In genomic region chr9:5879419-5880181, GRCh38 we compare ENCODE assay signal across 8 cellular contexts. TPM values are rescaled to one million over a fixed set of nuclear protein-coding genes. Genes with fewer than 3 reads are reported as not detected.
DNase-seq lines count a peak whose midpoint lies in the region; ATAC-seq, FAIRE-seq and TF ChIP-seq lines count a peak whose summit lies in the region.
"Had no signal": no experiment of that assay in that cellular context is flagged by ENCODE, and none has a peak within 500 bp of the region (broad histone marks: within the 10 kb centered on the region; RNA-seq: fewer than 3 reads in every experiment).

No MANE protein-coding gene starts in this region.

- intact Hi-C loops in PC-9 (cut with micrococcal nuclease; ENCODE audit: unreplicated experiment) (loop anchor here (10.0 kb wide), 1 partner anchor 425 kb away; no protein-coding TSS in a partner anchor), endothelial cell of umbilical vein (cut with micrococcal nuclease) (no loop called here)

- POLR2A ChIA-PET in PC-9 (lab: Charles Lee; ENCODE audit: unreplicated experiment), result interaction anchor here (0.6 kb wide), 1 partner anchor 127 kb away, joined by 4 read pairs; no protein-coding TSS in a partner anchor
- POLR2A ChIA-PET in endothelial cell of umbilical vein (lab: Charles Lee), result interaction anchor here (0.7 kb wide), 1 partner anchor 122 kb away, joined by 6 read pairs; no protein-coding TSS in a partner anchor

- peaks cover 27% of the 10 kb centered on the region for H3K4me1 ChIP-seq in PC-9 (replicated peaks; ENCODE audit: insufficient read depth)
- H3K4me1 ChIP-seq in endothelial cell of umbilical vein (ENCODE audit: control insufficient read depth, extremely low read depth, insufficient read depth, low read length), result peaks cover 4% of the 10 kb centered on the region

- dilution Hi-C loops in endothelial cell of umbilical vein (cut with MboI; ENCODE audit: extremely low pct_ligation_motif_present, low sequenced_read_pairs), result no loop called here

- H2AFZ ChIP-seq in PC-9, result peak overlapping the region; percentile 58; the same call in 1 of the 2 replicates
- no peak overlapping the region for H2AFZ ChIP-seq in endothelial cell of umbilical vein (ENCODE audit: low read depth, low read length)

- H3K79me2 ChIP-seq in PC-9 (ENCODE audit: low read depth) (no peaks in the 10 kb centered on the region), endothelial cell of umbilical vein (ENCODE audit: control insufficient read depth, insufficient read depth, low read length) (no peaks in the 10 kb centered on the region)

- no peaks in the 10 kb centered on the region for H3K36me3 ChIP-seq in PC-9 (ENCODE audit: low read depth)
- H3K36me3 ChIP-seq in endothelial cell of umbilical vein (ENCODE audit: control insufficient read depth in 2 of 2, extremely low read depth in 1 of 2, insufficient read depth in 2 of 2, low read length in 2 of 2), result no peaks in the 10 kb centered on the region

- no peak overlapping the region; the same call in 1 of the 2 replicates for H3K4me3 ChIP-seq in PC-9
- H3K4me3 ChIP-seq in endothelial cell of umbilical vein (replicated peaks in 1 of 3; ENCODE audit: insufficient read depth in 1 of 3, low read depth in 1 of 3, low read length in 3 of 3), result no peak overlapping the region

- peak overlapping the region; percentile 65 for H3K4me2 ChIP-seq in PC-9
- H3K4me2 ChIP-seq in endothelial cell of umbilical vein (ENCODE audit: insufficient read depth, low read length), result no peak overlapping the region

- H3K9me1 ChIP-seq in endothelial cell of umbilical vein (replicated peaks; ENCODE audit: control insufficient read depth, extremely low read depth, insufficient read depth, low read length), result no peaks in the 10 kb centered on the region

- DNase-seq in H4 (ENCODE audit: low spot score), result peak; percentile 27
- peak; percentile 40 to 91 for DNase-seq in PC-9
- DNase-seq in endothelial cell of umbilical vein (ENCODE audit: low read depth, low spot score), result peak; percentile 37
- no peak for DNase-seq in omental fat pad (ENCODE audit: low spot score)
- no peak for DNase-seq in mesenteric fat pad (ENCODE audit: low spot score)
- no peak for DNase-seq in T-helper 9 cell
- DNase-seq: activated gamma-delta T cell treated with Interleukin-2 at 50 U/mL for 16 hours had no signal

- ATAC-seq in omental fat pad (ENCODE audit: low FRiP score) (peak; percentile 76), HG03521 (IDR thresholded peaks at IDR 0.05; ENCODE audit: unreplicated experiment) (no peak)

- CTCF ChIA-PET in PC-9 (lab: Charles Lee), result interaction anchor here (0.6 kb wide), 2 partner anchors 48 to 72 kb away, joined by 3 read pairs; no protein-coding TSS in a partner anchor
- CTCF ChIA-PET in endothelial cell of umbilical vein (lab: Charles Lee), result interaction anchor here (1.0 to 2.0 kb wide), 5 partner anchors 8 to 426 kb away, joined by 4 to 12 read pairs (median 8); partner anchors contain the start of gene ERMP1

- peaks cover 14% of the 10 kb centered on the region; the same call in 1 of the 2 replicates for H3F3A ChIP-seq in PC-9 (ENCODE audit: insufficient read depth, low read depth)

- H3K27ac ChIP-seq in PC-9, result peak overlapping the region; percentile 79
- H3K27ac ChIP-seq in endothelial cell of umbilical vein (ENCODE audit: insufficient read depth, low read depth, low read length), result no peak overlapping the region

- TF ChIP-seq CTCF in PC-9 (conservative IDR thresholded peaks at IDR 0.05) (no peak), endothelial cell of umbilical vein (IDR thresholded peaks at IDR 0.05; ENCODE audit: extremely low read depth in 1 of 2, insufficient read depth in 1 of 2, low read depth in 1 of 2, low read length in 2 of 2) (no peak), omental fat pad (IDR thresholded peaks at IDR 0.05) (no peak)

- no peak overlapping the region for H3K9ac ChIP-seq in endothelial cell of umbilical vein (replicated peaks; ENCODE audit: extremely low read depth, insufficient read depth, low read length)

- H3K9me3 ChIP-seq in PC-9 (ENCODE audit: insufficient read depth, low read depth), result no peaks in the 10 kb centered on the region
- H3K9me3 ChIP-seq in endothelial cell of umbilical vein (replicated peaks; ENCODE audit: control insufficient read depth, insufficient read depth, low read length), result no peaks in the 10 kb centered on the region

- H3K27me3 ChIP-seq in PC-9 (ENCODE audit: insufficient read depth, low read depth), result no peaks in the 10 kb centered on the region
- no peaks in the 10 kb centered on the region for H3K27me3 ChIP-seq in endothelial cell of umbilical vein (ENCODE audit: control insufficient read depth in 2 of 2, insufficient read depth in 2 of 2, low read length in 2 of 2)

- H4K20me1 ChIP-seq in PC-9 (ENCODE audit: insufficient read depth) (no peaks in the 10 kb centered on the region), endothelial cell of umbilical vein (replicated peaks; ENCODE audit: control insufficient read depth, extremely low read depth, insufficient read depth, low read length) (no peaks in the 10 kb centered on the region)

- no peak for TF ChIP-seq POLR2A in endothelial cell of umbilical vein (IDR thresholded peaks at IDR 0.05; ENCODE audit: low read depth, low read length)

- BruUV-seq in PC-9 (replicated peaks; lab: Mats Ljungman, UMichigan) (TSS peak; percentile 69), endothelial cell of umbilical vein (replicated peaks; lab: Mats Ljungman, UMichigan) (no TSS peak)

- FAIRE-seq in endothelial cell of umbilical vein (lab: Jason Lieb, UNC), result peak; percentile 79

- H3K9me2 ChIP-seq in PC-9 (ENCODE audit: insufficient read depth), result no peaks in the 10 kb centered on the region

TF ChIP-seq in endothelial cell of umbilical vein, 7 proteins besides CTCF, POLR2A, EP300 and RAD21:
- TF ChIP-seq GATA2 (IDR thresholded peaks at IDR 0.05; ENCODE audit: insufficient read depth, insufficient read length, low read depth, low read length) (peak; percentile 91), MAX (IDR thresholded peaks at IDR 0.05; ENCODE audit: insufficient read depth, insufficient read length) (no peak), FOS (IDR thresholded peaks at IDR 0.05; ENCODE audit: borderline replicate concordance, insufficient read depth, low read length) (peak; percentile 61), JUN (IDR thresholded peaks at IDR 0.05; ENCODE audit: borderline replicate concordance, insufficient read depth, insufficient read length, low read depth) (peak; percentile 49)

RNA-seq across cellular contexts. Expression of gene MLANA, which starts 11.1 kb away (rescaled TPM):
- not detected in 2 replicates for total RNA-seq in H4 (2014; rRNA removed; shearing (Covaris generic))
- total RNA-seq in PC-9 (2021) (not detected in 2 replicates), endothelial cell of umbilical vein (not detected in 2 replicates), omental fat pad (not detected), mesenteric fat pad (not detected)
- polyA plus RNA-seq in endothelial cell of umbilical vein, result not detected in 2 replicates
- not detected in 2 replicates for polyA plus RNA-seq in endothelial cell of umbilical vein (2011; cell fraction: cytosol; rRNA removed)
- not detected in 2 replicates for polyA plus RNA-seq in endothelial cell of umbilical vein (2011; cell fraction: nucleus; rRNA removed)
- polyA plus RNA-seq in endothelial cell of umbilical vein (2012), result 0.34 and 0.50 TPM in 2 replicates
- polyA minus RNA-seq in endothelial cell of umbilical vein, result not detected in 2 replicates
- not detected for polyA minus RNA-seq in endothelial cell of umbilical vein (2011; cell fraction: cytosol; rRNA and poly(A)+ RNA removed)
- polyA minus RNA-seq in endothelial cell of umbilical vein (2011; cell fraction: nucleus; rRNA and poly(A)+ RNA removed), result not detected in 2 replicates

RNA-seq across cellular contexts. Expression of gene ERMP1, which starts 46.7 kb away (rescaled TPM):
- 5.9 and 6.2 TPM in 2 replicates for total RNA-seq in H4 (2014; rRNA removed; shearing (Covaris generic))
- total RNA-seq in PC-9 (2021) (51.0 and 64.6 TPM in 2 replicates), endothelial cell of umbilical vein (16.6 and 20.1 TPM in 2 replicates), omental fat pad (10 to 100 TPM; 10.7 to 18.9 (median 15.0) TPM), mesenteric fat pad (8.3 TPM)
- polyA plus RNA-seq in endothelial cell of umbilical vein, result 7.7 and 9.7 TPM in 2 replicates
- 7.7 and 8.1 TPM in 2 replicates for polyA plus RNA-seq in endothelial cell of umbilical vein (2011; cell fraction: cytosol; rRNA removed)
- polyA plus RNA-seq in endothelial cell of umbilical vein (2011; cell fraction: nucleus; rRNA removed), result 9.6 and 12.5 TPM in 2 replicates
- polyA plus RNA-seq in endothelial cell of umbilical vein (2012), result 14.5 and 18.2 TPM in 2 replicates
- polyA minus RNA-seq in endothelial cell of umbilical vein, result 25.8 and 26.4 TPM in 2 replicates
- 30.8 TPM for polyA minus RNA-seq in endothelial cell of umbilical vein (2011; cell fraction: cytosol; rRNA and poly(A)+ RNA removed)
- polyA minus RNA-seq in endothelial cell of umbilical vein (2011; cell fraction: nucleus; rRNA and poly(A)+ RNA removed), result 12.8 and 18.5 TPM in 2 replicates

Comparison
In these comparisons a context has a peak if more than half of its experiments do, and no peak if none do; other contexts are left out.
1. DNase-seq: peak in H4 (single experiment), PC-9 (2 of 2) and endothelial cell of umbilical vein (single experiment); none in omental fat pad (single experiment), mesenteric fat pad (single experiment) and T-helper 9 cell (single experiment).